1 cellular context compared by ENCODE assay signal in genomic region chr4:139675156-139675555, GRCh38.
TF ChIP-seq lines count a peak whose summit lies in the region.

No MANE protein-coding gene starts in this region.

TF ChIP-seq in HepG2, 621 proteins besides CTCF, POLR2A, EP300 and RAD21:
- TF ChIP-seq YY1 (IDR thresholded peaks at IDR 0.05; ENCODE audit: insufficient read depth, insufficient replicate concordance, low read depth, low read length): no peak
- peak; percentile 42 for TF ChIP-seq RBM22 (optimal IDR thresholded peaks at IDR 0.05; ENCODE audit: low read length)
